14 cellular contexts compared by ENCODE assay signal in genomic region chr2:74373985-74374384, GRCh38. TPM values are rescaled to one million over a fixed set of nuclear protein-coding genes. Genes with fewer than 3 reads are reported as not detected.
DNase-seq lines count a peak whose midpoint lies in the region; FAIRE-seq and TF ChIP-seq lines count a peak whose summit lies in the region.
"Had no signal": no experiment of that assay in that cellular context is flagged by ENCODE, and none has a peak within 500 bp of the region (broad histone marks: within the 10 kb centered on the region; RNA-seq: fewer than 3 reads in every experiment).

No MANE protein-coding gene starts in this region.

- H3K4me3 Mint-ChIP-seq in astrocyte (ENCODE audit: unreplicated experiment) = peak overlapping the region; percentile 76
- no peak overlapping the region for H3K4me3 Mint-ChIP-seq in activated T-helper 2 cell treated with anti-CD3 and anti-CD28 coated beads, Interferon-gamma antibody, Interleukin-2, Interleukin-4, amounts not matched to agents 10 μg/mL and 5 μg/mL and 100 μg/mL, durations not matched to agents 14 hours and 24 hours and 36 hours (ENCODE audit: low read depth)

- no peak for FAIRE-seq in astrocyte (lab: Jason Lieb, UNC)
- FAIRE-seq: GM18507, pancreas had no signal

- peak overlapping the region; percentile 7 for H2AFZ ChIP-seq in astrocyte (ENCODE audit: low read depth, low read length)
- H2AFZ ChIP-seq in parathyroid adenoma = peak overlapping the region; percentile 40
- H2AFZ ChIP-seq in mammary epithelial cell (ENCODE audit: low read depth, low read length) = no peak overlapping the region

- H3K4me3 ChIP-seq in astrocyte (ENCODE audit: insufficient read depth, low read depth, low read length) (peak overlapping the region; percentile 37), right atrium auricular region (peak overlapping the region; percentile 17 to 43), parathyroid adenoma (ENCODE audit: low read depth, low read length) (peak overlapping the region; percentile 54), mammary epithelial cell (replicated peaks in 1 of 3; ENCODE audit: insufficient read depth in 1 of 3, low read depth in 2 of 3, low read length in 3 of 3) (no peak overlapping the region)
- H3K4me3 ChIP-seq: HAP-1 had no signal

- DNase-seq in D341Med (ENCODE audit: low spot score) (peak; percentile 46), astrocyte (ENCODE audit: low read depth) (no peak), right atrium auricular region (ENCODE audit: low spot score) (no peak), glomerular visceral epithelial cell (ENCODE audit: extremely low spot score) (no peak), SW480 (ENCODE audit: low spot score) (no peak), mammary epithelial cell (no peak)
- no peak for DNase-seq in activated T-helper 2 cell treated with anti-CD3 and anti-CD28 coated beads, Interferon-gamma antibody, Interleukin-2, Interleukin-4, amounts not matched to agents 10 μg/mL and 5 μg/mL and 100 μg/mL, durations not matched to agents 14 hours and 24 hours and 36 hours (ENCODE audit: low spot score)
- DNase-seq: activated naive CD4-positive, alpha-beta T cell treated with anti-CD3 and anti-CD28 coated beads, Interleukin-2, amount 50 U/mL, for 16 hours; Calu3 had no signal

- in situ Hi-C loops in mammary epithelial cell (cut with MboI; ENCODE audit: low sequenced_read_pairs in 2 of 2) = no loop called here

- no peak for TF ChIP-seq CTCF in astrocyte (IDR thresholded peaks at IDR 0.05; ENCODE audit: insufficient read depth, low read depth, low read length)
- TF ChIP-seq CTCF in right atrium auricular region (IDR thresholded peaks at IDR 0.05) = no peak
- TF ChIP-seq CTCF in parathyroid adenoma (IDR thresholded peaks at IDR 0.05) = no peak
- no peak for TF ChIP-seq CTCF in mammary epithelial cell (conservative IDR thresholded peaks at IDR 0.05 in 1 of 2, IDR thresholded peaks at IDR 0.05 in 1 of 2; ENCODE audit: extremely low read depth in 1 of 2, insufficient read depth in 1 of 2, low read depth in 1 of 2, low read length in 2 of 2)

- WGBS in mammary epithelial cell (ENCODE audit: low coverage, missing lambda C conversion rate) = 80% methylated on average over 5 of the region's 8 CpGs

- H3K9ac ChIP-seq in astrocyte (ENCODE audit: low read length) = peak overlapping the region; percentile 57
- H3K9ac ChIP-seq in parathyroid adenoma = no peak overlapping the region
- no peak overlapping the region for H3K9ac ChIP-seq in mammary epithelial cell (ENCODE audit: insufficient read depth, low read length)

- H3K4me1 Mint-ChIP-seq in astrocyte (ENCODE audit: low read depth, unreplicated experiment) = peaks cover 24% of the 10 kb centered on the region
- H3K4me1 Mint-ChIP-seq in activated T-helper 2 cell treated with anti-CD3 and anti-CD28 coated beads, Interferon-gamma antibody, Interleukin-2, Interleukin-4, amounts not matched to agents 10 μg/mL and 5 μg/mL and 100 μg/mL, durations not matched to agents 14 hours and 24 hours and 36 hours (ENCODE audit: low read depth) = peaks cover 2% of the 10 kb centered on the region

- H3K27me3 ChIP-seq in astrocyte (ENCODE audit: insufficient read depth, low read length) = no peaks in the 10 kb centered on the region
- no peaks in the 10 kb centered on the region for H3K27me3 ChIP-seq in right atrium auricular region
- H3K27me3 ChIP-seq in parathyroid adenoma (ENCODE audit: control insufficient read depth, insufficient read depth, low read length) = no peaks in the 10 kb centered on the region
- H3K27me3 ChIP-seq in mammary epithelial cell (ENCODE audit: insufficient read depth, low read length) = no peaks in the 10 kb centered on the region
- H3K27me3 ChIP-seq: pancreas had no signal

- H3K9me3 ChIP-seq in astrocyte (ENCODE audit: insufficient read depth, low read depth, low read length) (no peaks in the 10 kb centered on the region), right atrium auricular region (no peaks in the 10 kb centered on the region), parathyroid adenoma (ENCODE audit: control insufficient read depth, low read length) (no peaks in the 10 kb centered on the region), mammary epithelial cell (replicated peaks; ENCODE audit: insufficient read depth, low read length) (no peaks in the 10 kb centered on the region)
- H3K9me3 ChIP-seq: HAP-1, pancreas had no signal

- H3K9me3 Mint-ChIP-seq in astrocyte (ENCODE audit: unreplicated experiment) = no peaks in the 10 kb centered on the region
- no peaks in the 10 kb centered on the region for H3K9me3 Mint-ChIP-seq in activated T-helper 2 cell treated with anti-CD3 and anti-CD28 coated beads, Interferon-gamma antibody, Interleukin-2, Interleukin-4, amounts not matched to agents 10 μg/mL and 5 μg/mL and 100 μg/mL, durations not matched to agents 14 hours and 24 hours and 36 hours

- peaks cover 37% of the 10 kb centered on the region for H3K36me3 Mint-ChIP-seq in astrocyte (ENCODE audit: low read depth, unreplicated experiment)
- peaks cover 33% of the 10 kb centered on the region for H3K36me3 Mint-ChIP-seq in activated T-helper 2 cell treated with anti-CD3 and anti-CD28 coated beads, Interferon-gamma antibody, Interleukin-2, Interleukin-4, amounts not matched to agents 10 μg/mL and 5 μg/mL and 100 μg/mL, durations not matched to agents 14 hours and 24 hours and 36 hours (ENCODE audit: low read depth)

- peak overlapping the region; percentile 4 for H3K27ac Mint-ChIP-seq in astrocyte (ENCODE audit: unreplicated experiment)
- no peak overlapping the region for H3K27ac Mint-ChIP-seq in activated T-helper 2 cell treated with anti-CD3 and anti-CD28 coated beads, Interferon-gamma antibody, Interleukin-2, Interleukin-4, amounts not matched to agents 10 μg/mL and 5 μg/mL and 100 μg/mL, durations not matched to agents 14 hours and 24 hours and 36 hours

- H4K20me1 ChIP-seq in astrocyte (ENCODE audit: insufficient read depth, low read length) (peaks cover 76% of the 10 kb centered on the region), mammary epithelial cell (ENCODE audit: insufficient read depth, low read length) (no peaks in the 10 kb centered on the region)

- no peaks in the 10 kb centered on the region for H3K27me3 Mint-ChIP-seq in astrocyte (ENCODE audit: low read depth, unreplicated experiment)
- H3K27me3 Mint-ChIP-seq in activated T-helper 2 cell treated with anti-CD3 and anti-CD28 coated beads, Interferon-gamma antibody, Interleukin-2, Interleukin-4, amounts not matched to agents 10 μg/mL and 5 μg/mL and 100 μg/mL, durations not matched to agents 14 hours and 24 hours and 36 hours (ENCODE audit: low read depth) = no peaks in the 10 kb centered on the region

- H3K36me3 ChIP-seq in astrocyte (ENCODE audit: insufficient read depth, low read length) (peaks cover 20% of the 10 kb centered on the region), right atrium auricular region (peaks cover 52% of the 10 kb centered on the region), parathyroid adenoma (ENCODE audit: control insufficient read depth, insufficient read depth, low read length) (no peaks in the 10 kb centered on the region), mammary epithelial cell (ENCODE audit: insufficient read depth, low read length) (peaks cover 12% of the 10 kb centered on the region)

- intact Hi-C loops in activated T-helper 2 cell treated with anti-CD3 and anti-CD28 coated beads, Interferon-gamma antibody, Interleukin-2, Interleukin-4, amounts not matched to agents 10 μg/mL and 5 μg/mL and 100 μg/mL, durations not matched to agents 14 hours and 24 hours and 36 hours (cut with micrococcal nuclease) = no loop called here
- intact Hi-C loops in mammary epithelial cell (cut with micrococcal nuclease) = no loop called here

- H3K4me1 ChIP-seq in astrocyte (ENCODE audit: insufficient read depth, low read length) (peaks cover 9% of the 10 kb centered on the region), right atrium auricular region (peaks cover 0 to 32% of the 10 kb centered on the region in 2 donors), parathyroid adenoma (peaks cover 29% of the 10 kb centered on the region), mammary epithelial cell (ENCODE audit: insufficient read depth, low read length) (no peaks in the 10 kb centered on the region)
- H3K4me1 ChIP-seq: HAP-1, pancreas had no signal

- H3K79me2 ChIP-seq in astrocyte (ENCODE audit: insufficient read depth, low read length) (peaks cover 48% of the 10 kb centered on the region), parathyroid adenoma (peaks cover 59% of the 10 kb centered on the region), mammary epithelial cell (ENCODE audit: insufficient read depth, low read length) (peaks cover 37% of the 10 kb centered on the region)

- dilution Hi-C loops in mammary epithelial cell (cut with HindIII; ENCODE audit: low sequenced_read_pairs) = no loop called here

- CTCF ChIA-PET in mammary epithelial cell (lab: Charles Lee; ENCODE audit: low non-redundant PET) = no interaction called here

- no TSS peak for BruUV-seq in mammary epithelial cell (replicated peaks; lab: Mats Ljungman, UMichigan)

- no peak overlapping the region for H3K27ac ChIP-seq in astrocyte (ENCODE audit: low read depth, low read length)
- H3K27ac ChIP-seq in right atrium auricular region = peak overlapping the region; percentile 52 to 64
- peak overlapping the region; percentile 59 for H3K27ac ChIP-seq in parathyroid adenoma
- H3K27ac ChIP-seq in mammary epithelial cell (ENCODE audit: insufficient read depth, low read depth, low read length) = no peak overlapping the region
- H3K27ac ChIP-seq: pancreas, RWPE1 had no signal

- H3K4me2 ChIP-seq in astrocyte (ENCODE audit: low read length) (peak overlapping the region; percentile 84), parathyroid adenoma (ENCODE audit: low read length) (peak overlapping the region; percentile 76), mammary epithelial cell (ENCODE audit: insufficient read depth, low read depth, low read length) (no peak overlapping the region)

RNA-seq across cellular contexts. Expression of gene DCTN1, which starts 6.1 kb away (rescaled TPM):
- total RNA-seq in astrocyte = 206 and 215 TPM in 2 replicates
- total RNA-seq in right atrium auricular region = 100 to 1,000 TPM in 1 of 2 donors, 10 to 100 TPM in 1; 86.5 to 102 TPM
- total RNA-seq in activated T-helper 2 cell treated with anti-CD3 and anti-CD28 coated beads, Interferon-gamma antibody, Interleukin-2, Interleukin-4, amounts not matched to agents 10 μg/mL and 5 μg/mL and 100 μg/mL, durations not matched to agents 14 hours and 24 hours and 36 hours = 91.1 and 104 TPM in 2 replicates
- 100 to 1,000 TPM; 137 to 172 TPM for total RNA-seq in mammary epithelial cell
- polyA plus RNA-seq in mammary epithelial cell = 124 TPM
- polyA minus RNA-seq in mammary epithelial cell = 244 TPM

RNA-seq across cellular contexts. Expression of gene SLC4A5, which starts 30.8 kb away (rescaled TPM):
- total RNA-seq in astrocyte = 0.36 and 0.41 TPM in 2 replicates
- total RNA-seq in right atrium auricular region = 1 to 10 TPM in 1 of 2 donors, under 1 TPM in 1; 0.28 to 1.3 TPM
- 1.2 and 1.8 TPM in 2 replicates for total RNA-seq in activated T-helper 2 cell treated with anti-CD3 and anti-CD28 coated beads, Interferon-gamma antibody, Interleukin-2, Interleukin-4, amounts not matched to agents 10 μg/mL and 5 μg/mL and 100 μg/mL, durations not matched to agents 14 hours and 24 hours and 36 hours
- 1 to 10 TPM in 1 of 2 donors, under 1 TPM in 1; 0.56 to 1.5 TPM for total RNA-seq in mammary epithelial cell
- 0.12 TPM for polyA plus RNA-seq in mammary epithelial cell
- 2.9 TPM for polyA minus RNA-seq in mammary epithelial cell

RNA-seq across cellular contexts. Expression of gene C2orf81, which starts 47.4 kb away (rescaled TPM):
- 2.1 and 2.5 TPM in 2 replicates for total RNA-seq in astrocyte
- total RNA-seq in right atrium auricular region = 1 to 10 TPM in 1 of 2 donors, under 1 TPM in 1; 0.94 to 1.0 TPM
- total RNA-seq in activated T-helper 2 cell treated with anti-CD3 and anti-CD28 coated beads, Interferon-gamma antibody, Interleukin-2, Interleukin-4, amounts not matched to agents 10 μg/mL and 5 μg/mL and 100 μg/mL, durations not matched to agents 14 hours and 24 hours and 36 hours = 1.6 and 1.9 TPM in 2 replicates
- total RNA-seq in mammary epithelial cell = 1 to 10 TPM; 2.5 to 9.5 TPM
- polyA plus RNA-seq in mammary epithelial cell = 1.9 TPM
- polyA minus RNA-seq in mammary epithelial cell = not detected

RNA-seq across cellular contexts. Expression of gene WDR54, which starts 47.5 kb away (rescaled TPM):
- total RNA-seq in astrocyte = 14.8 and 17.5 TPM in 2 replicates
- 1 to 10 TPM in 1 of 2 donors, under 1 TPM in 1; 0.67 to 7.5 TPM for total RNA-seq in right atrium auricular region
- total RNA-seq in activated T-helper 2 cell treated with anti-CD3 and anti-CD28 coated beads, Interferon-gamma antibody, Interleukin-2, Interleukin-4, amounts not matched to agents 10 μg/mL and 5 μg/mL and 100 μg/mL, durations not matched to agents 14 hours and 24 hours and 36 hours = 76.7 and 78.0 TPM in 2 replicates
- 10 to 100 TPM; 39.0 to 50.4 TPM for total RNA-seq in mammary epithelial cell
- polyA plus RNA-seq in mammary epithelial cell = 88.7 TPM
- polyA minus RNA-seq in mammary epithelial cell = 46.2 TPM

Comparison
In these comparisons a context has a peak if more than half of its experiments do, and no peak if none do; other contexts are left out.
1. H3K27ac ChIP-seq: peak in right atrium auricular region (2 of 2) and parathyroid adenoma (single experiment); none in astrocyte (single experiment) and mammary epithelial cell (single experiment).
2. H3K4me3 ChIP-seq: peak in astrocyte (single experiment), right atrium auricular region (2 of 2) and parathyroid adenoma (single experiment); none in mammary epithelial cell (0 of 3).